ENCODE assay signal across 10 cellular contexts in genomic region chr22:29032014-29032475, GRCh38. TPM values are rescaled to one million over a fixed set of nuclear protein-coding genes. Genes with fewer than 3 reads are reported as not detected.
DNase-seq lines count a peak whose midpoint lies in the region; ATAC-seq and TF ChIP-seq lines count a peak whose summit lies in the region.
"Had no signal": no experiment of that assay in that cellular context is flagged by ENCODE, and none has a peak within 500 bp of the region (broad histone marks: within the 10 kb centered on the region; RNA-seq: fewer than 3 reads in every experiment).

No MANE protein-coding gene starts in this region.

- no peak overlapping the region for H3K4me3 Mint-ChIP-seq in progenitor cell of endocrine pancreas (ENCODE audit: low read depth)

- TF ChIP-seq EP300 in SK-N-SH (IDR thresholded peaks at IDR 0.05; ENCODE audit: borderline replicate concordance in 1 of 2, low read depth in 1 of 2, low read length in 1 of 2), result no peak
- no peak for TF ChIP-seq EP300 in gastroesophageal sphincter (IDR thresholded peaks at IDR 0.05)

- peaks cover 6% of the 10 kb centered on the region for H3K27me3 Mint-ChIP-seq in progenitor cell of endocrine pancreas

- TF ChIP-seq CTCF in SK-N-SH (IDR thresholded peaks at IDR 0.05) (no peak), gastroesophageal sphincter (IDR thresholded peaks at IDR 0.05) (no peak), progenitor cell of endocrine pancreas (IDR thresholded peaks at IDR 0.05; ENCODE audit: unreplicated experiment) (no peak)

- peaks cover 22 to 32% of the 10 kb centered on the region in 2 experiments for H3K4me1 ChIP-seq in SK-N-SH (ENCODE audit: control insufficient read depth in 1 of 2, insufficient read depth in 2 of 2, low read depth in 1 of 2, low read length in 1 of 2)
- peaks cover 4 to 39% (median 20%) of the 10 kb centered on the region in 3 donors for H3K4me1 ChIP-seq in gastroesophageal sphincter

- peak overlapping the region; percentile 80 for H3K9ac ChIP-seq in SK-N-SH

- peak overlapping the region; percentile 80 for H3K4me2 ChIP-seq in SK-N-SH

- peaks cover 19% of the 10 kb centered on the region for H3K4me1 Mint-ChIP-seq in progenitor cell of endocrine pancreas (ENCODE audit: low read depth)

- H3K79me2 ChIP-seq in SK-N-SH (ENCODE audit: insufficient read depth), result peaks cover 29% of the 10 kb centered on the region; the same call in 1 of the 2 replicates

- H3K4me3 ChIP-seq in SK-N-SH (ENCODE audit: low read depth in 2 of 2, low read length in 1 of 2) (peak overlapping the region; percentile 46 to 54; a peak in 3 of 4 replicates), gastroesophageal sphincter (no peak overlapping the region)

- 93% methylated on average over 8 of the region's 8 CpGs for WGBS in SK-N-SH (ENCODE audit: low lambda C conversion rate)
- WGBS in gastroesophageal sphincter (ENCODE audit: low coverage in 1 of 2), 2 donors, result 95 to 97% methylated on average over 3 to 4 of the region's 8 CpGs

- H3K27me3 ChIP-seq in SK-N-SH (ENCODE audit: insufficient read depth) (no peaks in the 10 kb centered on the region), gastroesophageal sphincter (no peaks in the 10 kb centered on the region)

- H3K36me3 ChIP-seq in SK-N-SH (replicated peaks in 1 of 2; ENCODE audit: control insufficient read depth in 1 of 2, insufficient read depth in 2 of 2, low read length in 1 of 2), result no peaks in the 10 kb centered on the region
- no peaks in the 10 kb centered on the region for H3K36me3 ChIP-seq in gastroesophageal sphincter

- no peaks in the 10 kb centered on the region for H3K9me3 Mint-ChIP-seq in progenitor cell of endocrine pancreas (ENCODE audit: low read depth)

- DNase-seq in COLO829 (ENCODE audit: low spot score) (peak; percentile 13), SK-N-SH (peak; percentile 44), progenitor cell of endocrine pancreas (ENCODE audit: low spot score, unreplicated experiment) (no peak), MV-4-11 (lab: John Stamatoyannopoulos, UW) (no peak)
- DNase-seq: effector CD8-positive, alpha-beta T cell had no signal

- no peak for ATAC-seq in gastroesophageal sphincter
- ATAC-seq in HG03457 (IDR thresholded peaks at IDR 0.05; ENCODE audit: unreplicated experiment), result no peak
- ATAC-seq in HG03521 (IDR thresholded peaks at IDR 0.05; ENCODE audit: unreplicated experiment), result no peak
- ATAC-seq in HG03139 (IDR thresholded peaks at IDR 0.05; ENCODE audit: unreplicated experiment), result no peak

- no peak for TF ChIP-seq POLR2A in gastroesophageal sphincter (IDR thresholded peaks at IDR 0.05)

- POLR2A ChIA-PET in SK-N-SH (lab: Yijun Ruan, JAX), result no interaction called here

- no peak for TF ChIP-seq RAD21 in SK-N-SH (IDR thresholded peaks at IDR 0.05; ENCODE audit: low read length)

- no peaks in the 10 kb centered on the region for H4K20me1 ChIP-seq in SK-N-SH (ENCODE audit: insufficient read depth)

- H3K27ac Mint-ChIP-seq in progenitor cell of endocrine pancreas, result peak overlapping the region; percentile 67

- H3K9me3 ChIP-seq in SK-N-SH, result no peaks in the 10 kb centered on the region
- no peaks in the 10 kb centered on the region for H3K9me3 ChIP-seq in gastroesophageal sphincter

- CTCF ChIA-PET in SK-N-SH (lab: Yijun Ruan, JAX), result interaction anchor here (0.8 to 2.1 kb wide), 5 partner anchors 8 to 431 kb away, joined by 3 to 10 read pairs (median 5); no protein-coding TSS in a partner anchor

- no peaks in the 10 kb centered on the region for H3K9me2 ChIP-seq in SK-N-SH

- H3K36me3 Mint-ChIP-seq in progenitor cell of endocrine pancreas (ENCODE audit: insufficient read depth), result no peaks in the 10 kb centered on the region

- peaks cover 23% of the 10 kb centered on the region for H3F3A ChIP-seq in SK-N-SH (replicated peaks; ENCODE audit: insufficient read depth)

- H3K27ac ChIP-seq in SK-N-SH (ENCODE audit: low read depth in 2 of 2, low read length in 1 of 2) (peak overlapping the region; percentile 86 to 99), gastroesophageal sphincter (peak overlapping the region; percentile 34 to 89 (median 80))

- peak overlapping the region; percentile 51; the same call in 1 of the 2 replicates for H2AFZ ChIP-seq in SK-N-SH (ENCODE audit: low read depth)

TF ChIP-seq in SK-N-SH, 30 proteins besides CTCF, POLR2A, EP300 and RAD21:
- no peak for TF ChIP-seq ELF1 (IDR thresholded peaks at IDR 0.05)
- TF ChIP-seq USF1 (IDR thresholded peaks at IDR 0.05; ENCODE audit: borderline replicate concordance, low read depth), result no peak
- TF ChIP-seq FOXM1 (IDR thresholded peaks at IDR 0.05; ENCODE audit: low read depth), result no peak
- no peak for TF ChIP-seq TEAD4 (IDR thresholded peaks at IDR 0.05; ENCODE audit: borderline replicate concordance, insufficient read depth)
- no peak for TF ChIP-seq GABPA (IDR thresholded peaks at IDR 0.05; ENCODE audit: low read depth)
- no peak for TF ChIP-seq ZBTB33 (IDR thresholded peaks at IDR 0.05; ENCODE audit: borderline replicate concordance, low read depth)
- TF ChIP-seq FOSL2 (IDR thresholded peaks at IDR 0.05; ENCODE audit: borderline replicate concordance, low read depth), result no peak
- no peak for TF ChIP-seq MXI1 (IDR thresholded peaks at IDR 0.05; ENCODE audit: low read depth, low read length)
- TF ChIP-seq FOXJ3 (CRISPR knock-in tag; IDR thresholded peaks at IDR 0.05), result no peak
- TF ChIP-seq YY1 (IDR thresholded peaks at IDR 0.05; ENCODE audit: low read depth), result no peak
- no peak for TF ChIP-seq USF2 (IDR thresholded peaks at IDR 0.05; ENCODE audit: borderline replicate concordance, low read depth, low read length)
- TF ChIP-seq RXRA (IDR thresholded peaks at IDR 0.05; ENCODE audit: borderline replicate concordance, low read depth), result no peak
- TF ChIP-seq TAF1 (IDR thresholded peaks at IDR 0.05; ENCODE audit: borderline replicate concordance, low read depth, low read length), result no peak
- TF ChIP-seq PBX3 (IDR thresholded peaks at IDR 0.05), result no peak
- TF ChIP-seq CHD2 (IDR thresholded peaks at IDR 0.05; ENCODE audit: low read length, partially characterized antibody), result no peak
- TF ChIP-seq RFX5 (IDR thresholded peaks at IDR 0.05; ENCODE audit: low read length), result no peak

RNA-seq across cellular contexts. Expression of gene C22orf31, which starts 29.6 kb away (rescaled TPM):
- polyA plus RNA-seq in SK-N-SH (2012; rRNA removed), result not detected in 2 replicates
- not detected in 2 replicates for polyA plus RNA-seq in SK-N-SH (2012; cell fraction: cytosol; rRNA removed)
- not detected in 2 replicates for polyA plus RNA-seq in SK-N-SH (2012; cell fraction: nucleus; rRNA removed)
- total RNA-seq in gastroesophageal sphincter (not detected), progenitor cell of endocrine pancreas (not detected in 2 replicates)
- polyA plus RNA-seq: BJ had no signal

RNA-seq across cellular contexts. Expression of gene KREMEN1, which starts 40.8 kb away (rescaled TPM):
- 7.9 and 10.0 TPM in 2 replicates for polyA plus RNA-seq in SK-N-SH (2012; rRNA removed)
- polyA plus RNA-seq in SK-N-SH (2012; cell fraction: cytosol; rRNA removed), result 7.0 and 10.4 TPM in 2 replicates
- polyA plus RNA-seq in SK-N-SH (2012; cell fraction: nucleus; rRNA removed), result 6.7 and 8.0 TPM in 2 replicates
- total RNA-seq in gastroesophageal sphincter (10 to 100 TPM in 2 of 4 donors, 1 to 10 TPM in 2; 7.5 to 17.4 (median 10.8) TPM), progenitor cell of endocrine pancreas (10.5 and 11.5 TPM in 2 replicates)

Comparison
In these comparisons a context has a peak if more than half of its experiments do, and no peak if none do; other contexts are left out.
1. DNase-seq: peak in COLO829 (single experiment) and SK-N-SH (single experiment); none in progenitor cell of endocrine pancreas (single experiment) and MV-4-11 (single experiment).
2. H3K4me3 ChIP-seq: peak in SK-N-SH (2 of 2); none in gastroesophageal sphincter (0 of 2).